ENCODE assay signal across 1 cellular context in the genomic region with DNA sequence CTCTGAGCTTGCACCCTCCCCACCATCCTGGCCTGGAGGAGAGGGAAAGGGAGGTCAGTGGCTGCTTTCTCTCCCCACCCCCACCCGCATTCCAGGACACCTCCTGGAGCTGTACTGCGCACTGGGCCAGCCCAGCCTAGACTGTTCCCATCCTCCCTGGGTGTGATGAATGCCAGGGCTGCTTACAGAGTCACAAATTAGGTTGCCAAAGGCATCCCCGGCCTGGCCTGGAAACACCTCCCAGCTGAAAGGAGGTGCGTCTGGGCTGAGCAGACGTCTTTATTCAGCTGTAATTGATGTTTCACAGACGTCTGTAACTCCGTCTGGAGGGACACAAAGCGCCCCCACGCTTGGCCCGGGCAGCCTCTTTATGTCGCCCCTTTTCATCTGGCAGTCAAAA.
TF ChIP-seq lines count a peak whose summit lies in the region.

No MANE protein-coding gene starts in this region.

TF ChIP-seq in H1, 55 proteins besides CTCF, POLR2A, EP300 and RAD21 (continued from another document):
- no peak for TF ChIP-seq KDM1A (IDR thresholded peaks at IDR 0.05; ENCODE audit: borderline replicate concordance, low read length)
